ENCODE assay signal across 21 cellular contexts in the genomic region with DNA sequence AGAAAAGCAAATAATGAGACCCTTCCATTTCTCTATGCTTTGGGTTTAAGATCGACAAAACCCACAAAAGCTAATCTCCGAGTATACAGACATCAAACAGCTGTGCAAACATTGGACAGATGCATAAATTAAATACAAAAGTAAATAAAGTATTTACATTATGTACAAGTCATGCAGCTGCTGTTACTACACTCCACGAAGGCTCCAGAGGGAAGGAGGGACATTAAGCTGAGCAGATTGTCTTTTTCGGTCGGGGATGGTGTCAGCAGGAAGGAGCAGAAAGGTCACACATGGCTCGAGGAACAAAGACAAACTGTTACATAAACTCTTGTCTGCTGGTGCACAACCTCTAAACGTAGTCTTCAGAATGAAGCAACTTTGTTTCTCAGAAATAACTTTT.
DNase-seq lines count a peak whose midpoint lies in the region; ATAC-seq and TF ChIP-seq lines count a peak whose summit lies in the region.
"Had no signal": no experiment of that assay in that cellular context is flagged by ENCODE, and none has a peak within 500 bp of the region (broad histone marks: within the 10 kb centered on the region; RNA-seq: fewer than 3 reads in every experiment).

No MANE protein-coding gene starts in this region.

- H4K20me1 ChIP-seq in neural progenitor cell (ENCODE audit: low read depth) = no peaks in the 10 kb centered on the region

- no peak for TF ChIP-seq POLR2A in breast epithelium (IDR thresholded peaks at IDR 0.05)

- H3K27me3 Mint-ChIP-seq in neural progenitor cell (ENCODE audit: insufficient read depth, low read depth) = peaks cover 2% of the 10 kb centered on the region

- H3K36me3 ChIP-seq in neural progenitor cell (no peaks in the 10 kb centered on the region), breast epithelium (no peaks in the 10 kb centered on the region)
- H3K36me3 ChIP-seq: gastrocnemius medialis, neutrophil, sigmoid colon, transverse colon had no signal

- no peak overlapping the region for H3K9ac ChIP-seq in neural progenitor cell

- no peak for ATAC-seq in GM21360 (IDR thresholded peaks at IDR 0.05; ENCODE audit: unreplicated experiment)
- ATAC-seq: gastrocnemius medialis, GM12878 had no signal

- DNase-seq in NCI-H1436 (lab: John Stamatoyannopoulos, UW) (peak; percentile 44), NCI-H1436 treated with DMSO at 0.1 percent for 48 hours (lab: John Stamatoyannopoulos, UW) (no peak), NCI-H146 (lab: John Stamatoyannopoulos, UW) (peak; percentile 95), NCI-H774 (lab: John Stamatoyannopoulos, UW) (peak; percentile 88), neural progenitor cell (ENCODE audit: low spot score) (no peak), breast epithelium (ENCODE audit: low spot score in 2 of 2) (no peak), NCI-H128 (lab: John Stamatoyannopoulos, UW; ENCODE audit: unreplicated experiment) (no peak)
- DNase-seq: activated CD4-positive, alpha-beta T cell treated with anti-CD3 and anti-CD28 coated beads for 4 hours; activated naive CD4-positive, alpha-beta T cell treated with anti-CD3 and anti-CD28 coated beads for 36 hours; gastrocnemius medialis; H7; mammary epithelial cell; sigmoid colon; stimulated activated CD4-positive, alpha-beta T cell treated with anti-CD3 and anti-CD28 coated beads, Interleukin-4, amount 100 ng/mL, for 24 hours; T1000; transverse colon had no signal

- no peak overlapping the region for H2AFZ ChIP-seq in neural progenitor cell (replicated peaks)

- H3K36me3 Mint-ChIP-seq in neural progenitor cell = no peaks in the 10 kb centered on the region

- H3K27ac ChIP-seq in neural progenitor cell (no peak overlapping the region), breast epithelium (no peak overlapping the region)
- H3K27ac ChIP-seq: C4-2B, coronary artery, gastrocnemius medialis, neutrophil, sigmoid colon, transverse colon had no signal

- TF ChIP-seq CTCF in neural progenitor cell (IDR thresholded peaks at IDR 0.05) (no peak), breast epithelium (IDR thresholded peaks at IDR 0.05) (no peak)

- intact Hi-C loops in breast epithelium (cut with DNase I; ENCODE audit: low total_unique reads) = no loop called here

- H3K9me3 ChIP-seq in neural progenitor cell (ENCODE audit: low read depth) (no peaks in the 10 kb centered on the region), breast epithelium (no peaks in the 10 kb centered on the region)
- H3K9me3 ChIP-seq: gastrocnemius medialis, neutrophil, sigmoid colon, transverse colon had no signal

- peak overlapping the region; percentile 44 for H3K27ac Mint-ChIP-seq in neural progenitor cell
- H3K27ac Mint-ChIP-seq: activated naive CD4-positive, alpha-beta T cell treated with anti-CD3 and anti-CD28 coated beads for 36 hours had no signal

- H3K9me3 Mint-ChIP-seq in neural progenitor cell = no peaks in the 10 kb centered on the region
- H3K9me3 Mint-ChIP-seq: activated naive CD4-positive, alpha-beta T cell treated with anti-CD3 and anti-CD28 coated beads for 36 hours had no signal

- H3K27me3 ChIP-seq in neural progenitor cell (no peaks in the 10 kb centered on the region), breast epithelium (no peaks in the 10 kb centered on the region)
- H3K27me3 ChIP-seq: gastrocnemius medialis, transverse colon had no signal

- no peak overlapping the region for H3K4me3 Mint-ChIP-seq in neural progenitor cell
- H3K4me3 Mint-ChIP-seq: activated naive CD4-positive, alpha-beta T cell treated with anti-CD3 and anti-CD28 coated beads for 36 hours had no signal

- no peaks in the 10 kb centered on the region for H3K79me2 ChIP-seq in neural progenitor cell (ENCODE audit: low read depth)

- H3K4me1 Mint-ChIP-seq in neural progenitor cell = peaks cover 67% of the 10 kb centered on the region

- H3F3A ChIP-seq in neural progenitor cell (ENCODE audit: low read depth) = peaks cover 8% of the 10 kb centered on the region

- H3K4me1 ChIP-seq in neural progenitor cell = peaks cover 27% of the 10 kb centered on the region
- H3K4me1 ChIP-seq in breast epithelium = no peaks in the 10 kb centered on the region
- H3K4me1 ChIP-seq: gastrocnemius medialis, sigmoid colon had no signal

- H3K4me2 ChIP-seq in neural progenitor cell = no peak overlapping the region

- H3K4me3 ChIP-seq in neural progenitor cell (no peak overlapping the region), breast epithelium (no peak overlapping the region)
- H3K4me3 ChIP-seq: coronary artery, gastrocnemius medialis, GM12878, sigmoid colon, transverse colon had no signal

Comparison
In these comparisons a context has a peak if more than half of its experiments do, and no peak if none do; other contexts are left out.
1. DNase-seq: peak in NCI-H1436 (single experiment), NCI-H146 (single experiment) and NCI-H774 (single experiment); none in NCI-H1436 treated with DMSO at 0.1 percent for 48 hours (single experiment), neural progenitor cell (single experiment), breast epithelium (0 of 2) and NCI-H128 (single experiment).